8 cellular contexts compared by ENCODE assay signal in genomic region chr20:1894951-1895673, GRCh38. TPM values are rescaled to one million over a fixed set of nuclear protein-coding genes. Genes with fewer than 3 reads are reported as not detected.
DNase-seq lines count a peak whose midpoint lies in the region; ATAC-seq and TF ChIP-seq lines count a peak whose summit lies in the region.

Gene SIRPA (plus strand): TSS chr20:1895407. CDS start chr20:1895448, 41 bp downstream.

- intact Hi-C loops in activated T-helper 1 cell treated with anti-CD3 and anti-CD28 coated beads, Interleukin-12 subunit alpha, Interleukin-12 subunit beta, Interleukin-2, Interleukin-4 antibody, amounts not matched to agents 30 ng/mL and 10 ng/mL and 1 ng/mL, durations not matched to agents 14 hours and 24 hours and 36 hours (cut with micrococcal nuclease), result loop anchor here (5.0 kb wide), 1 partner anchor 93 kb away; no protein-coding TSS in a partner anchor
- intact Hi-C loops in uterus (cut with DNase I; ENCODE audit: low total_unique reads), result no loop called here

- H3K36me3 ChIP-seq in uterus, result no peaks in the 10 kb centered on the region

- TF ChIP-seq CTCF in LNCaP clone FGC (IDR thresholded peaks at IDR 0.05; ENCODE audit: control insufficient read depth, extremely low read depth, insufficient read depth) (no peak), foreskin fibroblast (IDR thresholded peaks at IDR 0.05; ENCODE audit: low read depth, low read length) (no peak), uterus (IDR thresholded peaks at IDR 0.05) (no peak)

- peak within 1 kb of the TSS; percentile 51 for H3K4me3 Mint-ChIP-seq in activated T-helper 1 cell treated with anti-CD3 and anti-CD28 coated beads, Interleukin-12 subunit alpha, Interleukin-12 subunit beta, Interleukin-2, Interleukin-4 antibody, amounts not matched to agents 30 ng/mL and 10 ng/mL and 1 ng/mL, durations not matched to agents 14 hours and 24 hours and 36 hours
- H3K4me3 Mint-ChIP-seq in naive B cell, result peak within 1 kb of the TSS; percentile 76 to 92 (median 84)

- H3K27me3 ChIP-seq in uterus, result no peaks in the 10 kb centered on the region

- H3K4me1 Mint-ChIP-seq in activated T-helper 1 cell treated with anti-CD3 and anti-CD28 coated beads, Interleukin-12 subunit alpha, Interleukin-12 subunit beta, Interleukin-2, Interleukin-4 antibody, amounts not matched to agents 30 ng/mL and 10 ng/mL and 1 ng/mL, durations not matched to agents 14 hours and 24 hours and 36 hours (ENCODE audit: low read depth), result no peaks in the 10 kb centered on the region
- H3K4me1 Mint-ChIP-seq in naive B cell, result peaks cover 49 to 53% (median 52%) of the 10 kb centered on the region in 3 donors

- peak; percentile 14 for DNase-seq in DMS79 treated with DMSO at 0.1 percent for 48 hours (lab: John Stamatoyannopoulos, UW)
- DNase-seq in DMS79 (lab: John Stamatoyannopoulos, UW), result no peak
- no peak for DNase-seq in LNCaP clone FGC (ENCODE audit: low read depth)
- no peak for DNase-seq in activated T-helper 1 cell treated with anti-CD3 and anti-CD28 coated beads, Interleukin-12 subunit alpha, Interleukin-12 subunit beta, Interleukin-2, Interleukin-4 antibody, amounts not matched to agents 30 ng/mL and 10 ng/mL and 1 ng/mL, durations not matched to agents 14 hours and 24 hours and 36 hours (ENCODE audit: low spot score)
- peak; percentile 63 to 89 for DNase-seq in foreskin fibroblast
- DNase-seq in naive B cell, result no peak
- peak; percentile 77 to 78 for DNase-seq in uterus
- DNase-seq in NK-92 (lab: John Stamatoyannopoulos, UW; ENCODE audit: unreplicated experiment), result no peak

- no peak for ATAC-seq in naive B cell (ENCODE audit: low read depth in 2 of 2)

- peak in 1 of 2 donors; percentile 59 for TF ChIP-seq POLR2A in uterus (IDR thresholded peaks at IDR 0.05)

- H3K9me3 Mint-ChIP-seq in activated T-helper 1 cell treated with anti-CD3 and anti-CD28 coated beads, Interleukin-12 subunit alpha, Interleukin-12 subunit beta, Interleukin-2, Interleukin-4 antibody, amounts not matched to agents 30 ng/mL and 10 ng/mL and 1 ng/mL, durations not matched to agents 14 hours and 24 hours and 36 hours, result no peaks in the 10 kb centered on the region
- H3K9me3 Mint-ChIP-seq in naive B cell, result no peaks in the 10 kb centered on the region

- H3K9me3 ChIP-seq in uterus, result no peaks in the 10 kb centered on the region

- no peaks in the 10 kb centered on the region for H3K4me1 ChIP-seq in uterus

- H3K27me3 Mint-ChIP-seq in activated T-helper 1 cell treated with anti-CD3 and anti-CD28 coated beads, Interleukin-12 subunit alpha, Interleukin-12 subunit beta, Interleukin-2, Interleukin-4 antibody, amounts not matched to agents 30 ng/mL and 10 ng/mL and 1 ng/mL, durations not matched to agents 14 hours and 24 hours and 36 hours (ENCODE audit: insufficient read depth), result peaks cover 61% of the 10 kb centered on the region
- H3K27me3 Mint-ChIP-seq in naive B cell, result peaks cover 22 to 47% (median 34%) of the 10 kb centered on the region in 3 donors

- H3K4me3 ChIP-seq in LNCaP clone FGC (ENCODE audit: low read depth, low read length) (peak within 1 kb of the TSS; percentile 36; the same call in 1 of the 2 replicates), foreskin fibroblast (ENCODE audit: low read depth in 1 of 2, low read length in 2 of 2) (peak within 1 kb of the TSS; percentile 80 to 86), uterus (peak within 1 kb of the TSS; percentile 69 to 75)

- peak within 1 kb of the TSS; percentile 93 to 96 for H3K27ac ChIP-seq in uterus

- H3K27ac Mint-ChIP-seq in activated T-helper 1 cell treated with anti-CD3 and anti-CD28 coated beads, Interleukin-12 subunit alpha, Interleukin-12 subunit beta, Interleukin-2, Interleukin-4 antibody, amounts not matched to agents 30 ng/mL and 10 ng/mL and 1 ng/mL, durations not matched to agents 14 hours and 24 hours and 36 hours, result no peak within 1 kb of the TSS
- H3K27ac Mint-ChIP-seq in naive B cell, result peak within 1 kb of the TSS in 5 of 6 donors; percentile 24 to 88 (median 72)

- H3K36me3 Mint-ChIP-seq in activated T-helper 1 cell treated with anti-CD3 and anti-CD28 coated beads, Interleukin-12 subunit alpha, Interleukin-12 subunit beta, Interleukin-2, Interleukin-4 antibody, amounts not matched to agents 30 ng/mL and 10 ng/mL and 1 ng/mL, durations not matched to agents 14 hours and 24 hours and 36 hours (ENCODE audit: low read depth), result no peaks in the 10 kb centered on the region
- H3K36me3 Mint-ChIP-seq in naive B cell, result peaks cover 0 to 7% of the 10 kb centered on the region in 2 donors

RNA-seq across cellular contexts. Expression of gene SIRPA, which starts in this region (rescaled TPM):
- not detected in 2 replicates for total RNA-seq in activated T-helper 1 cell treated with anti-CD3 and anti-CD28 coated beads, Interleukin-12 subunit alpha, Interleukin-12 subunit beta, Interleukin-2, Interleukin-4 antibody, amounts not matched to agents 30 ng/mL and 10 ng/mL and 1 ng/mL, durations not matched to agents 14 hours and 24 hours and 36 hours
- under 1 TPM in 4 of 6 donors, not detected in 2; 0.24 to 0.44 (median 0.26) TPM for polyA plus RNA-seq in naive B cell (ENCODE audit: low read depth in 6 of 6)
- 10 to 100 TPM; 11.5 to 34.6 (median 20.2) TPM for total RNA-seq in uterus

Comparison
In these comparisons a context has a peak if more than half of its experiments do, and no peak if none do; other contexts are left out.
1. RNA of gene SIRPA (total RNA-seq): 11.5 to 34.6 TPM in uterus; not detected in activated T-helper 1 cell treated with anti-CD3 and anti-CD28 coated beads, Interleukin-12 subunit alpha, Interleukin-12 subunit beta, Interleukin-2, Interleukin-4 antibody, amounts not matched to agents 30 ng/mL and 10 ng/mL and 1 ng/mL, durations not matched to agents 14 hours and 24 hours and 36 hours; every median in the first group is over 10 times any median in the second.
2. DNase-seq: peak in DMS79 treated with DMSO at 0.1 percent for 48 hours (single experiment), foreskin fibroblast (2 of 2) and uterus (2 of 2); none in DMS79 (single experiment), LNCaP clone FGC (single experiment), activated T-helper 1 cell treated with anti-CD3 and anti-CD28 coated beads, Interleukin-12 subunit alpha, Interleukin-12 subunit beta, Interleukin-2, Interleukin-4 antibody, amounts not matched to agents 30 ng/mL and 10 ng/mL and 1 ng/mL, durations not matched to agents 14 hours and 24 hours and 36 hours (single experiment), naive B cell (single experiment) and NK-92 (single experiment).
3. Peak in every context shown above with its lines, with median percentiles within 50 percentile points of each other: H3K4me3 ChIP-seq.